17 cellular contexts compared by ENCODE assay signal in the genomic region with DNA sequence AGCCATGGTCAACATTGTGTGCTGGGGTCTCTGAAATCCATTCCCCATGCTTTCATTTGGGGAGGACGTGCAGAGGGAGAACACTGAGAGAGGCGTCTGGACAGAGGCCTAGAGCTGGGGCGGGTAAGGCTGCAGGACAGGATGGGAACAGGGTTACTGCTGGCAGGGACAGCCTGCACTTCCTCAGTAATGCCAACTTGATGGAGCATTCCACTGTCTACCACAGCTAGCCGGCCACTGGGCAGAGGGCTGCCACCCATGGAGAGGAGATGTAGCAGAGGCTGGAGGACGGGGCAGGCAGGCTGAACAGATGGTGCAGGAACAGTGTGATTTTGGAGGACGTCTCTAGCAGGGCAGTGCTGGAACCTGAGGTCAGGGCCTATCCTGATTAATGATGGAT. TPM values are rescaled to one million over a fixed set of nuclear protein-coding genes. Genes with fewer than 3 reads are reported as not detected.
A peak's percentile ranks its signal among the peaks of the same experiment; 100 is the strongest.
DNase-seq lines count a peak whose midpoint lies in the region; ATAC-seq and TF ChIP-seq lines count a peak whose summit lies in the region.
"Had no signal": no experiment of that assay in that cellular context is flagged by ENCODE, and none has a peak within 500 bp of the region (broad histone marks: within the 10 kb centered on the region; RNA-seq: fewer than 3 reads in every experiment).

No MANE protein-coding gene starts in this region.

- H3K4me1 ChIP-seq in heart left ventricle (peaks cover 5 to 55% (median 37%) of the 10 kb centered on the region in 12 donors), psoas muscle (peaks cover 57% of the 10 kb centered on the region), smooth muscle cell (ENCODE audit: low read depth) (no peaks in the 10 kb centered on the region)

- ATAC-seq in heart left ventricle (peak in 3 of 4 donors; percentile 15 to 44 (median 33)), psoas muscle (no peak), esophagus mucosa (no peak)
- no peak for ATAC-seq in activated T-helper 17 cell treated with anti-CD3 and anti-CD28 coated beads, Interleukin-2, amount 50 U/mL, for 72 hours (replicated peaks)

- H3K4me3 Mint-ChIP-seq in activated T-helper 17 cell treated with anti-CD3 and anti-CD28 coated beads, Interleukin-2, amount 50 U/mL, for 72 hours, result no peak overlapping the region

- H3F3A ChIP-seq in smooth muscle cell (ENCODE audit: low read depth), result peaks cover 10% of the 10 kb centered on the region

- intact Hi-C loops in heart left ventricle (cut with DNase I), result no loop called here
- intact Hi-C loops in psoas muscle (cut with DNase I), result no loop called here

- no peak overlapping the region for H3K4me2 ChIP-seq in smooth muscle cell

- no peak overlapping the region for H3K27ac Mint-ChIP-seq in activated T-helper 17 cell treated with anti-CD3 and anti-CD28 coated beads, Interleukin-2, amount 50 U/mL, for 72 hours

- no peak overlapping the region for H3K9ac ChIP-seq in smooth muscle cell (ENCODE audit: low read depth)

- no peaks in the 10 kb centered on the region for H3K79me2 ChIP-seq in smooth muscle cell (ENCODE audit: low read depth)

- no peak for TF ChIP-seq CTCF in WERI-Rb-1 (IDR thresholded peaks at IDR 0.05; ENCODE audit: low read depth, low read length)
- TF ChIP-seq CTCF in heart left ventricle (IDR thresholded peaks at IDR 0.05), result no peak
- TF ChIP-seq CTCF in psoas muscle (IDR thresholded peaks at IDR 0.05), result no peak
- no peak for TF ChIP-seq CTCF in smooth muscle cell (IDR thresholded peaks at IDR 0.05; ENCODE audit: borderline replicate concordance, insufficient read depth, poor library complexity, severe bottlenecking)

- WGBS in heart left ventricle, 4 donors, result 73 to 81% (median 74%) methylated on average over 5 to 6 of the region's 6 CpGs
- 35 to 76% (median 40%) methylated on average over 6 of the region's 6 CpGs for WGBS in psoas muscle, 3 donors
- 98% methylated on average over 6 of the region's 6 CpGs for WGBS in smooth muscle cell (ENCODE audit: low lambda C conversion rate)

- H3K36me3 ChIP-seq in WERI-Rb-1 (no peaks in the 10 kb centered on the region), heart left ventricle (no peaks in the 10 kb centered on the region), psoas muscle (ENCODE audit: insufficient read depth in 1 of 2, low read depth in 1 of 2) (no peaks in the 10 kb centered on the region), smooth muscle cell (ENCODE audit: low read depth) (no peaks in the 10 kb centered on the region)

- H3K27me3 ChIP-seq in WERI-Rb-1 (ENCODE audit: insufficient read depth, low read depth, severe bottlenecking) (no peaks in the 10 kb centered on the region), heart left ventricle (no peaks in the 10 kb centered on the region), psoas muscle (ENCODE audit: insufficient read depth in 3 of 3, low read length in 2 of 3) (no peaks in the 10 kb centered on the region), smooth muscle cell (ENCODE audit: low read depth) (no peaks in the 10 kb centered on the region)

- H3K36me3 Mint-ChIP-seq in activated T-helper 17 cell treated with anti-CD3 and anti-CD28 coated beads, Interleukin-2, amount 50 U/mL, for 72 hours (ENCODE audit: low read depth), result no peaks in the 10 kb centered on the region

- H3K4me1 Mint-ChIP-seq in activated T-helper 17 cell treated with anti-CD3 and anti-CD28 coated beads, Interleukin-2, amount 50 U/mL, for 72 hours, result no peaks in the 10 kb centered on the region

- TF ChIP-seq POLR2A in heart left ventricle (IDR thresholded peaks at IDR 0.05), result no peak

- H4K20me1 ChIP-seq in smooth muscle cell (ENCODE audit: low read depth), result no peaks in the 10 kb centered on the region

- no peaks in the 10 kb centered on the region for H3K27me3 Mint-ChIP-seq in activated T-helper 17 cell treated with anti-CD3 and anti-CD28 coated beads, Interleukin-2, amount 50 U/mL, for 72 hours

- no peak overlapping the region for H2AFZ ChIP-seq in smooth muscle cell (ENCODE audit: low read depth)

- H3K9me3 ChIP-seq in WERI-Rb-1 (ENCODE audit: severe bottlenecking) (no peaks in the 10 kb centered on the region), heart left ventricle (no peaks in the 10 kb centered on the region), psoas muscle (no peaks in the 10 kb centered on the region), smooth muscle cell (replicated peaks; ENCODE audit: low read depth) (no peaks in the 10 kb centered on the region)

- H3K27ac ChIP-seq in WERI-Rb-1, result no peak overlapping the region
- peak overlapping the region in 10 of 12 donors; percentile 25 to 98 (median 90) for H3K27ac ChIP-seq in heart left ventricle
- peak overlapping the region; percentile 85 for H3K27ac ChIP-seq in psoas muscle
- no peak overlapping the region for H3K27ac ChIP-seq in smooth muscle cell (ENCODE audit: low read depth)
- H3K27ac ChIP-seq: SK-N-MC had no signal

- no peaks in the 10 kb centered on the region for H3K9me3 Mint-ChIP-seq in activated T-helper 17 cell treated with anti-CD3 and anti-CD28 coated beads, Interleukin-2, amount 50 U/mL, for 72 hours

- DNase-seq in EH (ENCODE audit: low read depth), result peak; percentile 22
- peak; percentile 42 for DNase-seq in WERI-Rb-1
- peak in 1 of 5 donors; percentile 39 for DNase-seq in heart left ventricle
- no peak for DNase-seq in psoas muscle
- no peak for DNase-seq in NCI-H1048 (lab: John Stamatoyannopoulos, UW)
- no peak for DNase-seq in smooth muscle cell (lab: John Stamatoyannopoulos, UW; ENCODE audit: unreplicated experiment)
- DNase-seq: activated CD4-positive, alpha-beta T cell treated with anti-CD3 and anti-CD28 coated beads for 48 hours; activated CD8-positive, alpha-beta memory T cell treated with anti-CD3 and anti-CD28 coated beads, Interleukin-2, amount 50 U/mL, for 4 hours; activated naive CD4-positive, alpha-beta T cell treated with Interleukin-2 at 50 U/mL for 16 hours; GDM1; H7; NCI-H1930; posterior cingulate gyrus; stimulated activated naive CD4-positive, alpha-beta T cell treated with Interleukin-2 at 50 U/mL for 16 hours had no signal

- H3K4me3 ChIP-seq in WERI-Rb-1 (ENCODE audit: low read depth, low read length) (no peak overlapping the region), heart left ventricle (no peak overlapping the region), psoas muscle (no peak overlapping the region), smooth muscle cell (no peak overlapping the region)
- H3K4me3 ChIP-seq: SK-N-MC had no signal

RNA-seq across cellular contexts. Expression of a gene that starts 29.3 kb away (rescaled TPM):
- 100 to 1,000 TPM; 163 to 503 (median 305) TPM for total RNA-seq in heart left ventricle
- polyA plus RNA-seq in heart left ventricle, result 100 to 1,000 TPM; 177 to 901 TPM
- 100 to 1,000 TPM; 200 to 269 (median 257) TPM for total RNA-seq in psoas muscle
- 100 to 1,000 TPM; 400 to 716 (median 536) TPM for polyA plus RNA-seq in psoas muscle
- total RNA-seq in activated T-helper 17 cell treated with anti-CD3 and anti-CD28 coated beads, Interleukin-2, amount 50 U/mL, for 72 hours, result 10 to 100 TPM; 53.1 to 76.3 TPM
- 94.5 and 142 TPM in 2 replicates for total RNA-seq in smooth muscle cell
- polyA plus RNA-seq in smooth muscle cell, result 192 and 193 TPM in 2 replicates
- total RNA-seq in esophagus mucosa, result 37.3 TPM

Comparison
In these comparisons a context has a peak if more than half of its experiments do, and no peak if none do; other contexts are left out.
1. DNase-seq: peak in EH (single experiment) and WERI-Rb-1 (single experiment); none in psoas muscle (0 of 2), NCI-H1048 (single experiment) and smooth muscle cell (single experiment).
2. H3K27ac ChIP-seq: peak in heart left ventricle (10 of 12) and psoas muscle (single experiment); none in WERI-Rb-1 (single experiment) and smooth muscle cell (single experiment).
3. ATAC-seq: peak in heart left ventricle (3 of 4); none in psoas muscle (0 of 4), activated T-helper 17 cell treated with anti-CD3 and anti-CD28 coated beads, Interleukin-2, amount 50 U/mL, for 72 hours (single experiment) and esophagus mucosa (single experiment).